ENCODE assay signal across 11 cellular contexts in the genomic region with DNA sequence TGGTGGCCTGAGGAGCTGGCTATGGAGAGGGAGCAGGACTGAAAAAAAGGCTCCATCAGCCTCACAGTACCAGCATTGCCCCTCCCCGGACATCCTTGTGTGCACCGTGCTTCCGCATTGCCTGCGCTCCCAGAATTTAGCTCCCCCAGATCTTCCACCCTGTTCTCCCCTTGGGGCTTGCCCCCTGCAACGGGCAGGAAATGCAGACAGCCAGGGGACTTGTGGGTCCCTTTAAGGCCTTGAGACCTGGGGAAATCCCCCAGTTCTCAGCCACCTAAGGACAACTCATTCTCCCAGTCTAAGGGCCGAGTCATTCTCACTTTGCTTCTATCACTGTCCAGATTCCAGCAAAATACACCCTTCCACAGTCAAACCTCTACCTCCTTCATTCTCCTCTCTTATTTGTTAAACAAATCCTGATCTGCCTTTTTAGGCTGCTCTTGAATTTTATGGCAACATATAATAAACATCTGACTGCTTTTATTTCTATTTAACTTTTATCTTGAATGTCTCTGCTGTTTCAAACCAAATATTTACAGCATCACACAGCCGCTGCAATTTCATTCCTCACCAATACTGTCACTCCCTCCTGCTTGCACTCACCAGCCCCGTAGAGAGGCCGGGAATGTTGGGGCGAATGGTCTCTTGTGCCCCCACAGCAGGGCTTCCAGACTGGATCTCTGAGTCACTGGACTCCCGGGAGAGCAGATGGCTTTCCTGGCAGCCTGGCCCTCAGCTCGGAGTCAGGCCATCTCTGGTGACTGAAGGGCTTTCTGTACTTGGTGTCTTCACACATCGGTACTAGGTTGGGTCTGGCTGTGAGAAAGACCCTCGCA.
DNase-seq lines count a peak whose midpoint lies in the region; ATAC-seq and TF ChIP-seq lines count a peak whose summit lies in the region.
"Had no signal": no experiment of that assay in that cellular context is flagged by ENCODE, and none has a peak within 500 bp of the region (broad histone marks: within the 10 kb centered on the region; RNA-seq: fewer than 3 reads in every experiment).

No MANE protein-coding gene starts in this region.

- POLR2A ChIA-PET in RWPE1 (lab: Yijun Ruan, JAX; ENCODE audit: low non-redundant PET) = no interaction called here

- no peak for ATAC-seq in GM18520 (IDR thresholded peaks at IDR 0.05; ENCODE audit: unreplicated experiment)
- ATAC-seq: body of pancreas, sciatic nerve had no signal

- peak overlapping the region; percentile 54 for H3K27ac ChIP-seq in RWPE1
- H3K27ac ChIP-seq: body of pancreas had no signal

- TF ChIP-seq CTCF in RWPE1 (conservative IDR thresholded peaks at IDR 0.05; ENCODE audit: low read depth) (no peak), fibroblast of mammary gland (conservative IDR thresholded peaks at IDR 0.05; ENCODE audit: control insufficient read depth, insufficient read depth, low read depth, low read length) (no peak)

- CTCF ChIA-PET in RWPE1 (lab: Yijun Ruan, JAX) = no interaction called here

- no peak overlapping the region for H3K4me3 ChIP-seq in fibroblast of mammary gland (ENCODE audit: control insufficient read depth, low read depth, low read length)
- H3K4me3 ChIP-seq: body of pancreas had no signal

- DNase-seq in ELF-1 (ENCODE audit: low read depth, low spot score) (peak; percentile 2), RWPE1 (ENCODE audit: low spot score) (no peak), fibroblast of mammary gland (ENCODE audit: low read depth) (peak; percentile 89), renal cortical epithelial cell (ENCODE audit: low read depth) (peak; percentile 40), GF-D8 (lab: John Stamatoyannopoulos, UW) (no peak), HPDE6-E6E7 (ENCODE audit: extremely low spot score) (no peak)
- DNase-seq in NK-92 treated with Interleukin-12 subunit alpha and Interleukin-12 subunit beta, amount 100 ng/mL, for 24 hours (lab: John Stamatoyannopoulos, UW) = no peak
- DNase-seq: body of pancreas, NCI-H345 had no signal

Comparison
In these comparisons a context has a peak if more than half of its experiments do, and no peak if none do; other contexts are left out.
1. DNase-seq: peak in ELF-1 (single experiment), fibroblast of mammary gland (single experiment) and renal cortical epithelial cell (single experiment); none in RWPE1 (single experiment), GF-D8 (single experiment), NK-92 treated with Interleukin-12 subunit alpha and Interleukin-12 subunit beta, amount 100 ng/mL, for 24 hours (single experiment) and HPDE6-E6E7 (single experiment).